33 cellular contexts compared by ENCODE assay signal in the genomic region with DNA sequence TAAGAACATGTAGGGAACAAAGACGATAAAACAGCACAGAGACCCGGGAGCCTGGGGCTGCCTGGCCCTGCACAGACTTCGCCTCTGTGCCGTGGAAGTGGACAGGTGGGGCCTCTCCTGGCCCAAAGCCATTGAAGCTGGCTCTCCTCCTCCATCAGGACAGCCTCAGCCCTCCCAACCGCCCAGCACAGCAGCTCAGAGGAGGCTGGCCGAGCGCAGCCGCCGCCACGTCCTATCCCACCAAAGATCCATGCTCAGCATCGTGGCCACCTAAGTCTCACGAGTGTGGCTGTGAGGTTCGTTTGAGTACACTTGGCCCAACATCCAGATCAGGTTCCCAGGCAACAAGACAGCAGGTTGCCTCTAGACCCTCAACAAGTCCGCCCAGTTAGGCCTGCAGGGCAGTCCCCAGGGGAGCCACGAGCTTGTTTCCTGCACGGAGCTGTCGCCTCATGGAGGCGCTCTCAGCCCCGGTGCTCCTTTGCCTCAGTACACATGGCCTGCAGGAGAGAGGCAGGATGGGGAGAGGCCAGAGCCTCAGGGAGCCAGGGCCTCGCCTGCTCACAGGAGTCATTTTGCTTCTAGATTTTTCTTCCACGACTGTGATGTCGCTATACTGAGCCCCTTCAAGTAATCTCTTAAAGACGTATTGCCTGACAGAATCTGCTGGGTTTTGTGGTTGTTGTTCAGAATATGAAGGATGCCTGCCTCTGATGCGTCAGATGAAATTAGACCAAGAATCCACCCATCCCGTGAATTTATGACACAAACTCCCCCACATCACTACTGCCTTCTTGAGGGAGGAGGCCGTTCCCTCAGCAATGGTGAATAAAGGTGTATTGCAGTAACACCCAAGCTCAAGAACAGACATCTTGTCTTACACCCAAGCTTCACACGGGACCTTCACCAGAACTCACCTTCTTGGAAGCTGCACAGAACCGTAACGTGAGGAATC.
"Had no signal": no experiment of that assay in that cellular context is flagged by ENCODE, and none has a peak within 500 bp of the region (broad histone marks: within the 10 kb centered on the region; RNA-seq: fewer than 3 reads in every experiment).

No MANE protein-coding gene starts in this region.

- H3K4me3 ChIP-seq: breast epithelium, gastrocnemius medialis, hepatocyte, ovary, sigmoid colon, thyroid gland, upper lobe of left lung had no signal

- H3K4me3 Mint-ChIP-seq: activated CD4-positive, alpha-beta memory T cell treated with anti-CD3 and anti-CD28 coated beads, Interleukin-2, amount 10 ng/mL, durations not matched to agents 7 days and 5 days; activated CD4-positive, alpha-beta T cell treated with anti-CD3 and anti-CD28 coated beads, Interleukin-2, amount 10 ng/mL, durations not matched to agents 7 days and 5 days; activated T-cell treated with anti-CD3 and anti-CD28 coated beads, Interleukin-2, amount 50 U/mL, for 4 hours; activated T-helper 17 cell treated with anti-CD3 and anti-CD28 coated beads, Interleukin-2, amount 50 U/mL, for 72 hours; central memory CD8-positive, alpha-beta T cell; immature natural killer cell; mesothelial cell of epicardium; nephron progenitor cell; stimulated activated effector memory CD8-positive, alpha-beta T cell treated with anti-CD3 and anti-CD28 coated beads, Interleukin-12 subunit alpha, Interleukin-12 subunit beta, amount 100 ng/mL, for 72 hours; stimulated activated naive CD8-positive, alpha-beta T cell treated with anti-CD3 and anti-CD28 coated beads, Interleukin-15, amount 100 ng/mL, for 72 hours; T-helper 17 cell had no signal

- H3K9me3 ChIP-seq: breast epithelium, gastrocnemius medialis, ovary, sigmoid colon, thyroid gland, upper lobe of left lung had no signal

- H3K4me1 ChIP-seq: breast epithelium, gastrocnemius medialis, thyroid gland, upper lobe of left lung had no signal

- H2AFZ ChIP-seq: hepatocyte had no signal

- H3K27me3 ChIP-seq: breast epithelium, hepatocyte, ovary, sigmoid colon, thyroid gland, upper lobe of left lung had no signal

- H3K4me1 Mint-ChIP-seq: activated CD4-positive, alpha-beta memory T cell treated with anti-CD3 and anti-CD28 coated beads, Interleukin-2, amount 10 ng/mL, durations not matched to agents 7 days and 5 days; activated CD4-positive, alpha-beta T cell treated with anti-CD3 and anti-CD28 coated beads, Interleukin-2, amount 10 ng/mL, durations not matched to agents 7 days and 5 days; activated T-helper 17 cell treated with anti-CD3 and anti-CD28 coated beads, Interleukin-2, amount 50 U/mL, for 72 hours; central memory CD8-positive, alpha-beta T cell; immature natural killer cell; stimulated activated effector memory CD8-positive, alpha-beta T cell treated with anti-CD3 and anti-CD28 coated beads, Interleukin-12 subunit alpha, Interleukin-12 subunit beta, amount 100 ng/mL, for 72 hours had no signal

- H3K79me2 ChIP-seq: hepatocyte had no signal

- H3K9me3 Mint-ChIP-seq: activated CD4-positive, alpha-beta memory T cell treated with anti-CD3 and anti-CD28 coated beads, Interleukin-2, amount 10 ng/mL, durations not matched to agents 7 days and 5 days; activated CD4-positive, alpha-beta T cell treated with anti-CD3 and anti-CD28 coated beads, Interleukin-2, amount 10 ng/mL, durations not matched to agents 7 days and 5 days; activated T-cell treated with anti-CD3 and anti-CD28 coated beads, Interleukin-2, amount 50 U/mL, for 4 hours; activated T-helper 17 cell treated with anti-CD3 and anti-CD28 coated beads, Interleukin-2, amount 50 U/mL, for 72 hours; central memory CD8-positive, alpha-beta T cell; immature natural killer cell; mesothelial cell of epicardium; nephron progenitor cell; stimulated activated effector memory CD8-positive, alpha-beta T cell treated with anti-CD3 and anti-CD28 coated beads, Interleukin-12 subunit alpha, Interleukin-12 subunit beta, amount 100 ng/mL, for 72 hours; stimulated activated naive CD8-positive, alpha-beta T cell treated with anti-CD3 and anti-CD28 coated beads, Interleukin-15, amount 100 ng/mL, for 72 hours had no signal

- ATAC-seq: activated T-helper 17 cell treated with anti-CD3 and anti-CD28 coated beads, Interleukin-2, amount 50 U/mL, for 72 hours; gastrocnemius medialis; left colon; stimulated activated effector memory CD8-positive, alpha-beta T cell treated with anti-CD3 and anti-CD28 coated beads, Interleukin-12 subunit alpha, Interleukin-12 subunit beta, amount 100 ng/mL, for 72 hours; stimulated activated naive CD8-positive, alpha-beta T cell treated with anti-CD3 and anti-CD28 coated beads, Interleukin-15, amount 100 ng/mL, for 72 hours; T-helper 17 cell had no signal

- H3K36me3 Mint-ChIP-seq: immature natural killer cell; mesothelial cell of epicardium; stimulated activated effector memory CD8-positive, alpha-beta T cell treated with anti-CD3 and anti-CD28 coated beads, Interleukin-12 subunit alpha, Interleukin-12 subunit beta, amount 100 ng/mL, for 72 hours had no signal

- DNase-seq: activated CD4-positive, alpha-beta memory T cell treated with anti-CD3 and anti-CD28 coated beads, Interleukin-2, amount 10 ng/mL, durations not matched to agents 7 days and 5 days; activated CD4-positive, alpha-beta T cell treated with anti-CD3 and anti-CD28 coated beads for 1 hour; activated CD4-positive, alpha-beta T cell treated with anti-CD3 and anti-CD28 coated beads, Interleukin-2, amount 10 ng/mL, durations not matched to agents 7 days and 5 days; activated gamma-delta T cell treated with Interleukin-2 at 50 U/mL for 16 hours; activated naive CD4-positive, alpha-beta T cell treated with anti-CD3 and anti-CD28 coated beads, Interleukin-2, amount 50 U/mL, for 16 hours; activated T-cell treated with anti-CD3 and anti-CD28 coated beads, Interleukin-2, amount 50 U/mL, for 4 hours; amniotic stem cell; dermis blood vessel endothelial cell; effector CD8-positive, alpha-beta T cell; gastrocnemius medialis; glutamatergic neuron; immature natural killer cell; kidney; left colon; mammary epithelial cell; nephron progenitor cell; ovary; sigmoid colon; small intestine; stimulated activated CD4-positive, alpha-beta T cell treated with anti-CD3 and anti-CD28 coated beads, Interleukin-4, amount 100 ng/mL, for 24 hours; stimulated activated naive CD8-positive, alpha-beta T cell treated with anti-CD3 and anti-CD28 coated beads, Interleukin-15, amount 100 ng/mL, for 72 hours; T-helper 17 cell; T1000; thyroid gland had no signal

- H3K27me3 Mint-ChIP-seq: activated CD4-positive, alpha-beta memory T cell treated with anti-CD3 and anti-CD28 coated beads, Interleukin-2, amount 10 ng/mL, durations not matched to agents 7 days and 5 days; activated T-helper 17 cell treated with anti-CD3 and anti-CD28 coated beads, Interleukin-2, amount 50 U/mL, for 72 hours; central memory CD8-positive, alpha-beta T cell; naive B cell; stimulated activated naive CD8-positive, alpha-beta T cell treated with anti-CD3 and anti-CD28 coated beads, Interleukin-15, amount 100 ng/mL, for 72 hours; T-helper 17 cell had no signal

- H3K27ac ChIP-seq: breast epithelium, gastrocnemius medialis, hepatocyte, ovary, thyroid gland, upper lobe of left lung had no signal

- H3K36me3 ChIP-seq: breast epithelium, gastrocnemius medialis, ovary, sigmoid colon, thyroid gland, upper lobe of left lung had no signal

- H3K4me2 ChIP-seq: hepatocyte had no signal

- H3K27ac Mint-ChIP-seq: activated CD4-positive, alpha-beta memory T cell treated with anti-CD3 and anti-CD28 coated beads, Interleukin-2, amount 10 ng/mL, durations not matched to agents 7 days and 5 days; activated CD4-positive, alpha-beta T cell treated with anti-CD3 and anti-CD28 coated beads, Interleukin-2, amount 10 ng/mL, durations not matched to agents 7 days and 5 days; activated T-helper 17 cell treated with anti-CD3 and anti-CD28 coated beads, Interleukin-2, amount 50 U/mL, for 72 hours; immature natural killer cell; mesothelial cell of epicardium; nephron progenitor cell; progenitor cell of endocrine pancreas; stimulated activated effector memory CD8-positive, alpha-beta T cell treated with anti-CD3 and anti-CD28 coated beads, Interleukin-12 subunit alpha, Interleukin-12 subunit beta, amount 100 ng/mL, for 72 hours; T-helper 17 cell had no signal
